ENCODE assay signal across 1 cellular context in the genomic region with DNA sequence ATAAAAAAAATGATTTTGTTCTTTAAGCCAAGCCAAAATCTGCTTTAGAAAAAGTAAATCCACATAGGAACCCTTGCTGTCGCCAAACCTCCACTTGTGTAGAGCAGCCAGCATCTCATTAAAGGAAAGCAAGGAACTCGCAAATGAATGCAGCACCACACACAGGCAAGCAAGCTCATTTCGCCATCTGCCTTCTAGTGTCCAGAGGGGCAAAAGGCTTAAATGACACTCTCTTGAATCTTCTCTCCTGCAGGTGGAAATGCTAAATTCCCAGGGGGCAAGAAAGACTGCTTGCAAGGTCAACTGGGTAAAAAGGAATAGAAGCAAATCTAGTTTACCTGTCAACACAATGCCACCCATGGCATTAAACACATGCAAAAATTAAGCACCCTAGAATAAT.
TF ChIP-seq lines count a peak whose summit lies in the region.

No MANE protein-coding gene starts in this region.

TF ChIP-seq in HEK293, 187 proteins besides CTCF, POLR2A, EP300 and RAD21 (continued from another document):
- TF ChIP-seq, protein P1, sequence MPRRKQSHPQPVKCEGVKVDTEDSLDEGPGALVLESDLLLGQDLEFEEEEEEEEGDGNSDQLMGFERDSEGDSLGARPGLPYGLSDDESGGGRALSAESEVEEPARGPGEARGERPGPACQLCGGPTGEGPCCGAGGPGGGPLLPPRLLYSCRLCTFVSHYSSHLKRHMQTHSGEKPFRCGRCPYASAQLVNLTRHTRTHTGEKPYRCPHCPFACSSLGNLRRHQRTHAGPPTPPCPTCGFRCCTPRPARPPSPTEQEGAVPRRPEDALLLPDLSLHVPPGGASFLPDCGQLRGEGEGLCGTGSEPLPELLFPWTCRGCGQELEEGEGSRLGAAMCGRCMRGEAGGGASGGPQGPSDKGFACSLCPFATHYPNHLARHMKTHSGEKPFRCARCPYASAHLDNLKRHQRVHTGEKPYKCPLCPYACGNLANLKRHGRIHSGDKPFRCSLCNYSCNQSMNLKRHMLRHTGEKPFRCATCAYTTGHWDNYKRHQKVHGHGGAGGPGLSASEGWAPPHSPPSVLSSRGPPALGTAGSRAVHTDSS (tag by site-specific recombination; IDR thresholded peaks at IDR 0.05) = no peak
- TF ChIP-seq ZNF292 (tag by site-specific recombination; IDR thresholded peaks at IDR 0.05; ENCODE audit: borderline replicate concordance, low read depth) (no peak), TCF7L2 (IDR thresholded peaks at IDR 0.05; ENCODE audit: borderline replicate concordance, low read depth, low read length) (no peak)
